1 cellular context compared by ENCODE assay signal in genomic region chr16:12173121-12173520, GRCh38.
TF ChIP-seq lines count a peak whose summit lies in the region.

No MANE protein-coding gene starts in this region.

TF ChIP-seq in K562, 482 proteins besides CTCF, POLR2A, EP300 and RAD21 (continued from another document):
- TF ChIP-seq, protein P1, sequence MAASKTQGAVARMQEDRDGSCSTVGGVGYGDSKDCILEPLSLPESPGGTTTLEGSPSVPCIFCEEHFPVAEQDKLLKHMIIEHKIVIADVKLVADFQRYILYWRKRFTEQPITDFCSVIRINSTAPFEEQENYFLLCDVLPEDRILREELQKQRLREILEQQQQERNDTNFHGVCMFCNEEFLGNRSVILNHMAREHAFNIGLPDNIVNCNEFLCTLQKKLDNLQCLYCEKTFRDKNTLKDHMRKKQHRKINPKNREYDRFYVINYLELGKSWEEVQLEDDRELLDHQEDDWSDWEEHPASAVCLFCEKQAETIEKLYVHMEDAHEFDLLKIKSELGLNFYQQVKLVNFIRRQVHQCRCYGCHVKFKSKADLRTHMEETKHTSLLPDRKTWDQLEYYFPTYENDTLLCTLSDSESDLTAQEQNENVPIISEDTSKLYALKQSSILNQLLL (CRISPR knock-in tag; IDR thresholded peaks at IDR 0.05; ENCODE audit: borderline replicate concordance): no peak
- no peak for TF ChIP-seq GATAD2A (IDR thresholded peaks at IDR 0.05)
- no peak for TF ChIP-seq MEF2A (IDR thresholded peaks at IDR 0.05; ENCODE audit: control insufficient read depth, low read depth, low read length)
- TF ChIP-seq ZNF431 (CRISPR knock-in tag; IDR thresholded peaks at IDR 0.05): no peak
TF ChIP-seq in K562: peak in this region for 2.
